Comparison of ENCODE assay signal across 1 cellular context in the genomic region with DNA sequence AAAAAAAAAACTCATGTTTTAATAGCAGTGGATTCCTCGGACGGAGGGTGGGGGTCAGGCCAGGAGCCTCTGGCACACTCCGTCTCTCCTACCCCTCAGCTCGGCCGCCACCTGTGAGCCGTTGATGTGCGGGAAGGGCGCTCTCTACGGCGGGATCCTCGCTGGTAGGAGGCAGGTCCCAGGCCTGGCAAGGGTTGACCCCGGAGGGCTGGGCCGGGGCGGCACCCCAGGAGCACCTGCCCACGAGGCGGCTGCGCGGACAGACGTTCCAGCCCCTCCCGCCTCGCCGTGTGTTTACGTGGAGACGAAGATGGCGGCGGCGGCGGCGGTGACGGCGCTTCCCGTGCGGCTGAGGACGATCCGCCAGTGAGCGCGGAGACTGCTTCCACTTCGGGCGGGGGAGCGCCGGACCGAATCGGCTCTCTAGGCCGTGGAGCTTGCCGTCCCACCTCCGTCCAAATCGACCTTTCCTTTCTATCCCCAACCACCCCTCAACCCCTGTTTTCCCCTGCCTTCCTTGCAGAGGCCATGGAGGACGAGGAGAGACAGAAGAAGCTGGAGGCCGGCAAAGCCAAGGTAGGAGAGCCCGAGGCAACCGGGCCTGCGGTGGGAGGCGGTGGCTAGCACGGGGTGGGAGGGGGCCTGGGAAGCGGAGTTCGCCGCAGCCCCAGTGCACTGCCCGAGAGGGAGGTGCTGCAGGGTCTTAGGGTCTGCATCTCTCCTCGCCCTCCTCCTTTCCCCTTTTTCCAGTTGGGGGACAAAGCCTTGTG.
TF ChIP-seq lines count a peak whose summit lies in the region.

Gene AKAP9, plus strand, starts transcription at position 291 of the 770 bp plus-strand sequence. Its CDS starts 238 bp downstream, at position 529.

TF ChIP-seq in WTC11, 78 proteins besides CTCF, POLR2A, EP300 and RAD21 (continued from another document):
- TF ChIP-seq, protein P1, sequence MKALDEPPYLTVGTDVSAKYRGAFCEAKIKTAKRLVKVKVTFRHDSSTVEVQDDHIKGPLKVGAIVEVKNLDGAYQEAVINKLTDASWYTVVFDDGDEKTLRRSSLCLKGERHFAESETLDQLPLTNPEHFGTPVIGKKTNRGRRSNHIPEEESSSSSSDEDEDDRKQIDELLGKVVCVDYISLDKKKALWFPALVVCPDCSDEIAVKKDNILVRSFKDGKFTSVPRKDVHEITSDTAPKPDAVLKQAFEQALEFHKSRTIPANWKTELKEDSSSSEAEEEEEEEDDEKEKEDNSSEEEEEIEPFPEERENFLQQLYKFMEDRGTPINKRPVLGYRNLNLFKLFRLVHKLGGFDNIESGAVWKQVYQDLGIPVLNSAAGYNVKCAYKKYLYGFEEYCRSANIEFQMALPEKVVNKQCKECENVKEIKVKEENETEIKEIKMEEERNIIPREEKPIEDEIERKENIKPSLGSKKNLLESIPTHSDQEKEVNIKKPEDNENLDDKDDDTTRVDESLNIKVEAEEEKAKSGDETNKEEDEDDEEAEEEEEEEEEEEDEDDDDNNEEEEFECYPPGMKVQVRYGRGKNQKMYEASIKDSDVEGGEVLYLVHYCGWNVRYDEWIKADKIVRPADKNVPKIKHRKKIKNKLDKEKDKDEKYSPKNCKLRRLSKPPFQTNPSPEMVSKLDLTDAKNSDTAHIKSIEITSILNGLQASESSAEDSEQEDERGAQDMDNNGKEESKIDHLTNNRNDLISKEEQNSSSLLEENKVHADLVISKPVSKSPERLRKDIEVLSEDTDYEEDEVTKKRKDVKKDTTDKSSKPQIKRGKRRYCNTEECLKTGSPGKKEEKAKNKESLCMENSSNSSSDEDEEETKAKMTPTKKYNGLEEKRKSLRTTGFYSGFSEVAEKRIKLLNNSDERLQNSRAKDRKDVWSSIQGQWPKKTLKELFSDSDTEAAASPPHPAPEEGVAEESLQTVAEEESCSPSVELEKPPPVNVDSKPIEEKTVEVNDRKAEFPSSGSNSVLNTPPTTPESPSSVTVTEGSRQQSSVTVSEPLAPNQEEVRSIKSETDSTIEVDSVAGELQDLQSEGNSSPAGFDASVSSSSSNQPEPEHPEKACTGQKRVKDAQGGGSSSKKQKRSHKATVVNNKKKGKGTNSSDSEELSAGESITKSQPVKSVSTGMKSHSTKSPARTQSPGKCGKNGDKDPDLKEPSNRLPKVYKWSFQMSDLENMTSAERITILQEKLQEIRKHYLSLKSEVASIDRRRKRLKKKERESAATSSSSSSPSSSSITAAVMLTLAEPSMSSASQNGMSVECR (CRISPR knock-in tag; IDR thresholded peaks at IDR 0.05; ENCODE audit: borderline replicate concordance), result peak; percentile 83; the same call in 1 of the 2 replicates
- TF ChIP-seq ZNF317 (CRISPR knock-in tag; IDR thresholded peaks at IDR 0.05; ENCODE audit: borderline replicate concordance, low read depth), result no peak
- TF ChIP-seq GRHL2 (CRISPR knock-in tag; IDR thresholded peaks at IDR 0.05; ENCODE audit: insufficient replicate concordance, severe bottlenecking), result no peak
- no peak; the same call in 1 of the 2 replicates for TF ChIP-seq FOXJ3 (CRISPR knock-in tag; IDR thresholded peaks at IDR 0.05; ENCODE audit: borderline replicate concordance)
- TF ChIP-seq NR1H2 (CRISPR knock-in tag; IDR thresholded peaks at IDR 0.05), result no peak
- 0 out of 2 replicates have a peak, but pooled peaks have one; percentile 34 for TF ChIP-seq MYBL2 (CRISPR knock-in tag; IDR thresholded peaks at IDR 0.05)
- peak; percentile 90 for TF ChIP-seq FOXP1 (CRISPR knock-in tag; IDR thresholded peaks at IDR 0.05; ENCODE audit: borderline replicate concordance)
